ENCODE assay signal across 12 cellular contexts in the genomic region with DNA sequence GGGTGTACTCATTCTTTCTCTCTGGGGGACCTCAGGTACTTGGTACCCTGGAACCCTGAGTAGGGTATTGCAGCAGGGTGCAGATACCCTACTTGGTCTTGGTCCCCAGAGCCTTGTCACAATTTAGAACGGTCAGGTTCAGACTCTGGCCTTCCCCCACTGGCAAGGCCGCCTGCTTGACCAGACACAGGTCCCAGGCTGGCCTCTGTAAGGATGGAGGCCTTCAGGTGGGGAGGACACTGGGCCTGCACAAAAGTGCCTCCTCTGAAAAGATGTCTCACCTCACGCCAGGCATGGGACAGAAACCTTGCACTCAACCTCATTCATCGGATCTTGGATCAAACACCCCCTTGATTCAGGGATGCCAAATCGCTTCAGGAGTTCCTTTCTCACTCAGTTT.
DNase-seq lines count a peak whose midpoint lies in the region; ATAC-seq and TF ChIP-seq lines count a peak whose summit lies in the region.
"Had no signal": no experiment of that assay in that cellular context is flagged by ENCODE, and none has a peak within 500 bp of the region (broad histone marks: within the 10 kb centered on the region; RNA-seq: fewer than 3 reads in every experiment).

No MANE protein-coding gene starts in this region.

- peak overlapping the region; percentile 88 for H3K27ac Mint-ChIP-seq in activated CD4-positive, alpha-beta T cell treated with anti-CD3 and anti-CD28 coated beads for 36 hours
- H3K27ac Mint-ChIP-seq in activated CD4-positive, alpha-beta memory T cell treated with anti-CD3 and anti-CD28 coated beads for 36 hours: peak overlapping the region; percentile 85
- H3K27ac Mint-ChIP-seq in immature natural killer cell (peak overlapping the region in 4 of 6 donors; percentile 39 to 83 (median 70)), Calu3 (ENCODE audit: unreplicated experiment) (no peak overlapping the region)
- no peak overlapping the region for H3K27ac Mint-ChIP-seq in stimulated activated naive CD8-positive, alpha-beta T cell treated with anti-CD3 and anti-CD28 coated beads, Interleukin-15, amount 100 ng/mL, for 72 hours

- no peaks in the 10 kb centered on the region for H3K9me3 Mint-ChIP-seq in activated CD4-positive, alpha-beta T cell treated with anti-CD3 and anti-CD28 coated beads for 36 hours (ENCODE audit: low read depth)
- no peaks in the 10 kb centered on the region for H3K9me3 Mint-ChIP-seq in activated CD4-positive, alpha-beta memory T cell treated with anti-CD3 and anti-CD28 coated beads for 36 hours
- no peaks in the 10 kb centered on the region for H3K9me3 Mint-ChIP-seq in immature natural killer cell
- H3K9me3 Mint-ChIP-seq in stimulated activated naive CD8-positive, alpha-beta T cell treated with anti-CD3 and anti-CD28 coated beads, Interleukin-15, amount 100 ng/mL, for 72 hours: peaks cover 0 to 5% of the 10 kb centered on the region in 2 donors
- no peaks in the 10 kb centered on the region for H3K9me3 Mint-ChIP-seq in Calu3 (ENCODE audit: low read depth, unreplicated experiment)

- no peak for TF ChIP-seq CTCF in Calu3 (IDR thresholded peaks at IDR 0.05; ENCODE audit: unreplicated experiment)

- BruUV-seq in Calu3 (replicated peaks; lab: Mats Ljungman, UMichigan): no TSS peak

- intact Hi-C loops in activated CD4-positive, alpha-beta T cell treated with anti-CD3 and anti-CD28 coated beads for 36 hours (cut with DNase I, micrococcal nuclease): loop anchor here (5.0 to 10.0 kb wide), 5 partner anchors 90 to 860 kb away; a partner anchor contains a TSS
- intact Hi-C loops in activated CD4-positive, alpha-beta memory T cell treated with anti-CD3 and anti-CD28 coated beads for 36 hours (cut with micrococcal nuclease): loop anchor here (5.0 to 10.0 kb wide), 4 partner anchors 223 to 580 kb away; a partner anchor contains a TSS
- intact Hi-C loops in Calu3 (cut with micrococcal nuclease; ENCODE audit: unreplicated experiment): no loop called here

- H3K27me3 Mint-ChIP-seq in activated CD4-positive, alpha-beta T cell treated with anti-CD3 and anti-CD28 coated beads for 36 hours: peaks cover 3% of the 10 kb centered on the region
- H3K27me3 Mint-ChIP-seq in activated CD4-positive, alpha-beta memory T cell treated with anti-CD3 and anti-CD28 coated beads for 36 hours: peaks cover 5% of the 10 kb centered on the region
- H3K27me3 Mint-ChIP-seq in immature natural killer cell (ENCODE audit: low read depth in 3 of 3) (peaks cover 6 to 16% (median 7%) of the 10 kb centered on the region in 3 donors), Calu3 (ENCODE audit: unreplicated experiment) (no peaks in the 10 kb centered on the region)
- no peaks in the 10 kb centered on the region for H3K27me3 Mint-ChIP-seq in stimulated activated naive CD8-positive, alpha-beta T cell treated with anti-CD3 and anti-CD28 coated beads, Interleukin-15, amount 100 ng/mL, for 72 hours

- CTCF ChIA-PET in activated CD4-positive, alpha-beta T cell treated with anti-CD3 and anti-CD28 coated beads for 36 hours (lab: Charles Lee): interaction anchor here (1.2 kb wide), 1 partner anchor 47 kb away, joined by 3 read pairs; no protein-coding TSS in a partner anchor
- CTCF ChIA-PET in activated CD4-positive, alpha-beta memory T cell treated with anti-CD3 and anti-CD28 coated beads for 36 hours (lab: Charles Lee): interaction anchor here (2.4 to 3.5 kb wide), 2 partner anchors 11 to 119 kb away, joined by 20 read pairs; no protein-coding TSS in a partner anchor
- CTCF ChIA-PET in Calu3 (lab: Charles Lee): no interaction called here

- H3K4me1 Mint-ChIP-seq in activated CD4-positive, alpha-beta T cell treated with anti-CD3 and anti-CD28 coated beads for 36 hours: peaks cover 70% of the 10 kb centered on the region
- peaks cover 68% of the 10 kb centered on the region for H3K4me1 Mint-ChIP-seq in activated CD4-positive, alpha-beta memory T cell treated with anti-CD3 and anti-CD28 coated beads for 36 hours (ENCODE audit: low read depth)
- peaks cover 61 to 63% of the 10 kb centered on the region in 2 donors for H3K4me1 Mint-ChIP-seq in immature natural killer cell
- H3K4me1 Mint-ChIP-seq in stimulated activated naive CD8-positive, alpha-beta T cell treated with anti-CD3 and anti-CD28 coated beads, Interleukin-15, amount 100 ng/mL, for 72 hours: peaks cover 89% of the 10 kb centered on the region
- H3K4me1 Mint-ChIP-seq in Calu3 (ENCODE audit: low read depth, unreplicated experiment): no peaks in the 10 kb centered on the region

- H3K4me3 Mint-ChIP-seq in activated CD4-positive, alpha-beta T cell treated with anti-CD3 and anti-CD28 coated beads for 36 hours: peak overlapping the region; percentile 78
- H3K4me3 Mint-ChIP-seq in activated CD4-positive, alpha-beta memory T cell treated with anti-CD3 and anti-CD28 coated beads for 36 hours: peak overlapping the region; percentile 81
- H3K4me3 Mint-ChIP-seq in immature natural killer cell: peak overlapping the region; percentile 77 to 87 (median 84)
- H3K4me3 Mint-ChIP-seq in stimulated activated naive CD8-positive, alpha-beta T cell treated with anti-CD3 and anti-CD28 coated beads, Interleukin-15, amount 100 ng/mL, for 72 hours: peak overlapping the region; percentile 84 to 97
- H3K4me3 Mint-ChIP-seq in Calu3 (ENCODE audit: low read depth, unreplicated experiment): no peak overlapping the region

- POLR2A ChIA-PET in activated CD4-positive, alpha-beta T cell treated with anti-CD3 and anti-CD28 coated beads for 36 hours (lab: Charles Lee): no interaction called here
- POLR2A ChIA-PET in activated CD4-positive, alpha-beta memory T cell treated with anti-CD3 and anti-CD28 coated beads for 36 hours (lab: Charles Lee): interaction anchor here (0.6 to 3.9 kb wide), 4 partner anchors 11 to 138 kb away, joined by 3 to 27 read pairs (median 4); no protein-coding TSS in a partner anchor

- no peak for ATAC-seq in activated CD4-positive, alpha-beta T cell treated with anti-CD3 and anti-CD28 coated beads for 36 hours
- ATAC-seq in stimulated activated naive CD8-positive, alpha-beta T cell treated with anti-CD3 and anti-CD28 coated beads, Interleukin-15, amount 100 ng/mL, for 72 hours: no peak
- no peak for ATAC-seq in GM21390 (IDR thresholded peaks at IDR 0.05; ENCODE audit: unreplicated experiment)
- no peak for ATAC-seq in HG03159 (IDR thresholded peaks at IDR 0.05; ENCODE audit: unreplicated experiment)
- ATAC-seq: left ventricle myocardium superior had no signal

- H3K36me3 Mint-ChIP-seq in activated CD4-positive, alpha-beta T cell treated with anti-CD3 and anti-CD28 coated beads for 36 hours (ENCODE audit: low read depth): peaks cover 29% of the 10 kb centered on the region
- H3K36me3 Mint-ChIP-seq in activated CD4-positive, alpha-beta memory T cell treated with anti-CD3 and anti-CD28 coated beads for 36 hours: peaks cover 14% of the 10 kb centered on the region
- H3K36me3 Mint-ChIP-seq in immature natural killer cell (peaks cover 0 to 5% (median 0%) of the 10 kb centered on the region in 3 donors), Calu3 (ENCODE audit: insufficient read depth, unreplicated experiment) (no peaks in the 10 kb centered on the region)

- DNase-seq in activated CD4-positive, alpha-beta T cell treated with anti-CD3 and anti-CD28 coated beads for 36 hours: no peak
- no peak for DNase-seq in activated CD4-positive, alpha-beta T cell treated with anti-CD3 and anti-CD28 coated beads, Interleukin-2, amount 50 U/mL, for 1 hour
- DNase-seq in activated CD4-positive, alpha-beta memory T cell treated with anti-CD3 and anti-CD28 coated beads for 36 hours: no peak
- DNase-seq in immature natural killer cell (no peak), Calu3 (no peak)
- no peak for DNase-seq in stimulated activated naive CD8-positive, alpha-beta T cell treated with anti-CD3 and anti-CD28 coated beads, Interleukin-15, amount 100 ng/mL, for 72 hours
- DNase-seq: left ventricle myocardium superior, NCI-H1694 treated with DMSO at 0.1 percent for 48 hours, retina, SHP77 had no signal

Comparison
In these comparisons a context has a peak if more than half of its experiments do, and no peak if none do; other contexts are left out.
1. H3K27ac Mint-ChIP-seq: peak in activated CD4-positive, alpha-beta T cell treated with anti-CD3 and anti-CD28 coated beads for 36 hours (single experiment), activated CD4-positive, alpha-beta memory T cell treated with anti-CD3 and anti-CD28 coated beads for 36 hours (single experiment) and immature natural killer cell (4 of 6); none in stimulated activated naive CD8-positive, alpha-beta T cell treated with anti-CD3 and anti-CD28 coated beads, Interleukin-15, amount 100 ng/mL, for 72 hours (0 of 2) and Calu3 (single experiment).